16 cellular contexts compared by ENCODE assay signal in the genomic region with DNA sequence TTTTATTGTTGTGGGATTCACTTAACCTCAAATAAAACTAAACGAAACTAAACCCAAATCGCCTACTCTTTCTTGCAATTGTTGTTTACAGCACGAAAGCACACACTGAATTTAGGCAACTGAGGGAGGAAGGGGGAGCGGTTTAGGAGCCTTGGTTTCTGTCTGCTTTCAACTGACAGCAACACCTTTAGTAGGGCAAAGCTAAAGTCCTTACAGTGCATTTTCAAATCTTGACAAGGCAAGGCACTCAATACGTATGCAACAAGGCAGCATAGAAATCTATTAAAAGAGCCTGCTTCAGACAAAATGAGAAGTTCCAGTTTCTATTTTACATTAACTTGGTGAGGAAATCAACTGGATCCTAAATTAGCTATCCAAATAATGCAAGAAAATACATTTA.
A peak's percentile ranks its signal among the peaks of the same experiment; 100 is the strongest.
DNase-seq lines count a peak whose midpoint lies in the region; ATAC-seq and TF ChIP-seq lines count a peak whose summit lies in the region.
"Had no signal": no experiment of that assay in that cellular context is flagged by ENCODE, and none has a peak within 500 bp of the region (broad histone marks: within the 10 kb centered on the region; RNA-seq: fewer than 3 reads in every experiment).

No MANE protein-coding gene starts in this region.

- H3K79me2 ChIP-seq in PC-9 (ENCODE audit: low read depth), result no peaks in the 10 kb centered on the region

- peaks cover 40% of the 10 kb centered on the region for H3K4me1 Mint-ChIP-seq in T-helper 2 cell treated with Interferon-gamma antibody and Interleukin-4, amounts not matched to agents 5 μg/mL and 100 μg/mL, for 36 hours (ENCODE audit: low read depth)

- H2BK120ac ChIP-seq in mesenchymal stem cell (ENCODE audit: low read depth, low read length), result no peak overlapping the region

- peaks cover 2% of the 10 kb centered on the region for H3K36me3 Mint-ChIP-seq in T-helper 2 cell treated with Interferon-gamma antibody and Interleukin-4, amounts not matched to agents 5 μg/mL and 100 μg/mL, for 36 hours (ENCODE audit: low read depth)
- H3K36me3 Mint-ChIP-seq: brain had no signal

- no peak overlapping the region for H4K8ac ChIP-seq in mesenchymal stem cell (ENCODE audit: low read length)

- no peak overlapping the region for H3K18ac ChIP-seq in mesenchymal stem cell (ENCODE audit: low read depth in 1 of 2, low read length in 2 of 2)

- H3K4me3 ChIP-seq in GM12865 (ENCODE audit: low read depth, low read length) (no peak overlapping the region), mesenchymal stem cell (ENCODE audit: insufficient read depth in 1 of 2, low read depth in 1 of 2, low read length in 2 of 2) (no peak overlapping the region), PC-9 (no peak overlapping the region)
- H3K4me3 ChIP-seq: heart right ventricle, vagina had no signal

- H2BK5ac ChIP-seq in mesenchymal stem cell (ENCODE audit: low read depth, low read length, poor library complexity, severe bottlenecking), result no peak overlapping the region

- no peaks in the 10 kb centered on the region for H3K9me3 ChIP-seq in mesenchymal stem cell (ENCODE audit: control insufficient read depth, low read length)
- H3K9me3 ChIP-seq in PC-9 (ENCODE audit: insufficient read depth, low read depth), result no peaks in the 10 kb centered on the region; the same call in 1 of the 2 replicates
- H3K9me3 ChIP-seq: BE2C, heart right ventricle, vagina had no signal

- H2BK15ac ChIP-seq in mesenchymal stem cell (ENCODE audit: low read depth, poor library complexity, severe bottlenecking), result no peak overlapping the region

- TF ChIP-seq CTCF in GM12865 (IDR thresholded peaks at IDR 0.05; ENCODE audit: insufficient read depth, low read depth, low read length, missing control alignments) (no peak), PC-9 (conservative IDR thresholded peaks at IDR 0.05) (no peak)

- POLR2A ChIA-PET in PC-9 (lab: Charles Lee; ENCODE audit: unreplicated experiment), result no interaction called here

- H3K27ac Mint-ChIP-seq in T-helper 2 cell treated with Interferon-gamma antibody and Interleukin-4, amounts not matched to agents 5 μg/mL and 100 μg/mL, for 36 hours, result peak overlapping the region; percentile 56
- H3K27ac Mint-ChIP-seq: brain, IgD-negative memory B cell had no signal

- no peak overlapping the region for H2AFZ ChIP-seq in mesenchymal stem cell (ENCODE audit: low read depth, low read length)
- no peak overlapping the region for H2AFZ ChIP-seq in PC-9

- intact Hi-C loops in PC-9 (cut with micrococcal nuclease; ENCODE audit: unreplicated experiment), result no loop called here

- no peak overlapping the region for H3K4ac ChIP-seq in mesenchymal stem cell (ENCODE audit: low read depth in 1 of 2, low read length in 2 of 2)

- H3K9me2 ChIP-seq in PC-9 (ENCODE audit: insufficient read depth), result no peaks in the 10 kb centered on the region

- 97% methylated on average over 4 of the region's 5 CpGs for WGBS in mesenchymal stem cell

- CTCF ChIA-PET in PC-9 (lab: Charles Lee), result no interaction called here

- no peak overlapping the region for H4K91ac ChIP-seq in mesenchymal stem cell (ENCODE audit: low read length)

- H4K20me1 ChIP-seq in PC-9 (ENCODE audit: insufficient read depth), result no peaks in the 10 kb centered on the region

- ATAC-seq in GM21390 (IDR thresholded peaks at IDR 0.05; ENCODE audit: unreplicated experiment) (peak; percentile 69), HG03432 (IDR thresholded peaks at IDR 0.05; ENCODE audit: unreplicated experiment) (peak; percentile 75)
- ATAC-seq: heart right ventricle, Panc1 had no signal

- H3K14ac ChIP-seq in mesenchymal stem cell (ENCODE audit: low read length in 2 of 2), result no peak overlapping the region

- H3K36me3 ChIP-seq in mesenchymal stem cell (ENCODE audit: control insufficient read depth in 1 of 2, insufficient read depth in 2 of 2, low read depth in 1 of 2, low read length in 2 of 2) (no peaks in the 10 kb centered on the region), PC-9 (ENCODE audit: low read depth) (no peaks in the 10 kb centered on the region)
- H3K36me3 ChIP-seq: BE2C, heart right ventricle, vagina had no signal

- no peak overlapping the region for H2BK12ac ChIP-seq in mesenchymal stem cell (ENCODE audit: low read length in 2 of 2)

- no TSS peak for BruUV-seq in PC-9 (replicated peaks; lab: Mats Ljungman, UMichigan)

- H3K9ac ChIP-seq in mesenchymal stem cell (ENCODE audit: low read length), result no peak overlapping the region

- no peaks in the 10 kb centered on the region for H3K4me1 ChIP-seq in mesenchymal stem cell (ENCODE audit: control insufficient read depth, insufficient read depth, low read depth, low read length)
- no peaks in the 10 kb centered on the region for H3K4me1 ChIP-seq in PC-9 (replicated peaks; ENCODE audit: insufficient read depth)
- H3K4me1 ChIP-seq: BE2C had no signal

- no peaks in the 10 kb centered on the region for H3F3A ChIP-seq in PC-9 (ENCODE audit: insufficient read depth, low read depth)

- in situ Hi-C loops in KBM-7 (cut with MboI; ENCODE audit: low pct_unique_long_range_greater_than_20kb, low sequenced_read_pairs), result no loop called here

- H3K4me2 ChIP-seq in mesenchymal stem cell (ENCODE audit: low read length, poor library complexity, severe bottlenecking) (no peak overlapping the region), PC-9 (no peak overlapping the region)

- DNase-seq in GM12865 (ENCODE audit: low read depth), result peak; percentile 52
- DNase-seq in T-helper 2 cell treated with Interferon-gamma antibody and Interleukin-4, amounts not matched to agents 5 μg/mL and 100 μg/mL, for 36 hours (ENCODE audit: low spot score), result peak; percentile 9
- no peak for DNase-seq in KBM-7
- no peak for DNase-seq in mesenchymal stem cell
- no peak for DNase-seq in PC-9
- no peak for DNase-seq in activated gamma-delta T cell (lab: John Stamatoyannopoulos, UW)
- DNase-seq: BE2C, heart right ventricle, NCI-H2107, occipital lobe had no signal

- H3K27me3 ChIP-seq in mesenchymal stem cell (ENCODE audit: control insufficient read depth in 1 of 2, insufficient read depth in 1 of 2, low read length in 2 of 2) (no peaks in the 10 kb centered on the region), PC-9 (ENCODE audit: insufficient read depth, low read depth) (no peaks in the 10 kb centered on the region)
- H3K27me3 ChIP-seq: BE2C, heart right ventricle, vagina had no signal

- no peaks in the 10 kb centered on the region for H3K9me3 Mint-ChIP-seq in T-helper 2 cell treated with Interferon-gamma antibody and Interleukin-4, amounts not matched to agents 5 μg/mL and 100 μg/mL, for 36 hours
- H3K9me3 Mint-ChIP-seq: brain, IgD-negative memory B cell had no signal

- H3K4me3 Mint-ChIP-seq in T-helper 2 cell treated with Interferon-gamma antibody and Interleukin-4, amounts not matched to agents 5 μg/mL and 100 μg/mL, for 36 hours, result peak overlapping the region; percentile 52
- H3K4me3 Mint-ChIP-seq: brain had no signal

- H3K23ac ChIP-seq in mesenchymal stem cell (ENCODE audit: low read length in 2 of 2), result no peak overlapping the region

- no peak overlapping the region for H3K27ac ChIP-seq in mesenchymal stem cell (ENCODE audit: low read length, poor library complexity, severe bottlenecking)
- H3K27ac ChIP-seq in PC-9, result no peak overlapping the region
- H3K27ac ChIP-seq: heart right ventricle, vagina had no signal

- H3K27me3 Mint-ChIP-seq in T-helper 2 cell treated with Interferon-gamma antibody and Interleukin-4, amounts not matched to agents 5 μg/mL and 100 μg/mL, for 36 hours (ENCODE audit: low read depth), result no peaks in the 10 kb centered on the region
- H3K27me3 Mint-ChIP-seq: brain, IgD-negative memory B cell had no signal

- H3K79me1 ChIP-seq in mesenchymal stem cell (replicated peaks; ENCODE audit: low read length, poor library complexity, severe bottlenecking), result no peaks in the 10 kb centered on the region

- no peak overlapping the region for H2AK5ac ChIP-seq in mesenchymal stem cell (ENCODE audit: low read length, severe bottlenecking)

Comparison
In these comparisons a context has a peak if more than half of its experiments do, and no peak if none do; other contexts are left out.
1. DNase-seq: peak in GM12865 (single experiment) and T-helper 2 cell treated with Interferon-gamma antibody and Interleukin-4, amounts not matched to agents 5 μg/mL and 100 μg/mL, for 36 hours (single experiment); none in KBM-7 (single experiment), mesenchymal stem cell (single experiment), PC-9 (0 of 2) and activated gamma-delta T cell (single experiment).